In genomic region chr6:18119236-18119635, GRCh38 we compare ENCODE assay signal across 17 cellular contexts. TPM values are rescaled to one million over a fixed set of nuclear protein-coding genes. Genes with fewer than 3 reads are reported as not detected.
DNase-seq lines count a peak whose midpoint lies in the region; ATAC-seq and TF ChIP-seq lines count a peak whose summit lies in the region.
"Had no signal": no experiment of that assay in that cellular context is flagged by ENCODE, and none has a peak within 500 bp of the region (broad histone marks: within the 10 kb centered on the region; RNA-seq: fewer than 3 reads in every experiment).

No MANE protein-coding gene starts in this region.

- no peak overlapping the region for H3K14ac ChIP-seq in trophoblast cell (ENCODE audit: low read length)

- H3K4ac ChIP-seq in trophoblast cell (ENCODE audit: low read depth, low read length) = no peak overlapping the region

- no peak overlapping the region for H2AK5ac ChIP-seq in trophoblast cell (ENCODE audit: low read length)

- no peaks in the 10 kb centered on the region for H4K20me1 ChIP-seq in hepatocyte (ENCODE audit: insufficient read depth, poor library complexity, severe bottlenecking)
- H4K20me1 ChIP-seq: BLaER1 had no signal

- H2AFZ ChIP-seq in hepatocyte (no peak overlapping the region), trophoblast cell (ENCODE audit: insufficient read depth, low read length, poor library complexity) (no peak overlapping the region)
- H2AFZ ChIP-seq: GM23248 had no signal

- H2BK120ac ChIP-seq in trophoblast cell (ENCODE audit: insufficient read depth, low read length, poor library complexity) = no peak overlapping the region

- H3K27ac ChIP-seq in hepatocyte (peak overlapping the region; percentile 9), trophoblast cell (ENCODE audit: low read depth, low read length) (no peak overlapping the region), substantia nigra (ENCODE audit: low read depth, low read length, poor library complexity, severe bottlenecking) (no peak overlapping the region)
- H3K27ac ChIP-seq: BLaER1, GM23248 had no signal

- no peak overlapping the region for H3K23ac ChIP-seq in trophoblast cell (ENCODE audit: low read length)

- H3K27me3 ChIP-seq in hepatocyte (no peaks in the 10 kb centered on the region), trophoblast cell (ENCODE audit: insufficient read depth, low read length) (no peaks in the 10 kb centered on the region)
- H3K27me3 ChIP-seq: BLaER1 had no signal

- H3K4me1 ChIP-seq in hepatocyte (ENCODE audit: insufficient read depth) (peaks cover 5% of the 10 kb centered on the region), trophoblast cell (ENCODE audit: control insufficient read depth in 1 of 2, insufficient read depth in 2 of 2, low read length in 2 of 2) (peaks cover 5 to 6% of the 10 kb centered on the region in 2 experiments)
- H3K4me1 ChIP-seq: HAP-1 had no signal

- no peak overlapping the region for H2BK5ac ChIP-seq in trophoblast cell (ENCODE audit: low read depth, low read length, poor library complexity)

- H3K36me3 ChIP-seq in hepatocyte (replicated peaks; ENCODE audit: insufficient read depth, low read depth) (no peaks in the 10 kb centered on the region), trophoblast cell (ENCODE audit: control insufficient read depth in 1 of 2, insufficient read depth in 2 of 2, low read length in 2 of 2) (no peaks in the 10 kb centered on the region)
- H3K36me3 ChIP-seq: HAP-1 had no signal

- no peak overlapping the region for H3K18ac ChIP-seq in trophoblast cell (ENCODE audit: low read length)

- H3K79me1 ChIP-seq in trophoblast cell (ENCODE audit: low read length) = peaks cover 3% of the 10 kb centered on the region

- H3K4me2 ChIP-seq in hepatocyte (no peak overlapping the region), trophoblast cell (ENCODE audit: low read length) (no peak overlapping the region)
- H3K4me2 ChIP-seq: BLaER1 had no signal

- H3K4me3 ChIP-seq in hepatocyte = no peak overlapping the region
- peak overlapping the region; percentile 43 for H3K4me3 ChIP-seq in trophoblast cell (ENCODE audit: low read depth, low read length)
- H3K4me3 ChIP-seq: BLaER1, GM23248, HAP-1 had no signal

- H3K79me2 ChIP-seq in hepatocyte (no peaks in the 10 kb centered on the region), trophoblast cell (ENCODE audit: control insufficient read depth, insufficient read depth, low read length, poor library complexity) (no peaks in the 10 kb centered on the region)

- no peak overlapping the region for H4K91ac ChIP-seq in trophoblast cell (ENCODE audit: low read depth, low read length)

- H3K9me3 ChIP-seq in hepatocyte (ENCODE audit: low read depth) (no peaks in the 10 kb centered on the region), trophoblast cell (ENCODE audit: insufficient read depth, low read depth, low read length) (no peaks in the 10 kb centered on the region)
- H3K9me3 ChIP-seq: HAP-1 had no signal

- no peak overlapping the region for H4K8ac ChIP-seq in trophoblast cell (ENCODE audit: low read depth, low read length)

- no peak for ATAC-seq in omental fat pad (ENCODE audit: low FRiP score)

- peak; percentile 20 for DNase-seq in NCI-H2171 treated with DMSO at 0.1 percent for 48 hours (lab: John Stamatoyannopoulos, UW)
- DNase-seq in NCI-H2171 (lab: John Stamatoyannopoulos, UW) = no peak
- DNase-seq in hepatocyte (ENCODE audit: low spot score) = peak; percentile 54
- DNase-seq in trophoblast cell = peak; percentile 66 to 77
- no peak for DNase-seq in substantia nigra (lab: John Stamatoyannopoulos, UW)
- no peak for DNase-seq in NCI-H748 treated with DMSO at 0.1 percent for 48 hours (lab: John Stamatoyannopoulos, UW)
- no peak for DNase-seq in UCSD-AML1 (lab: John Stamatoyannopoulos, UW; ENCODE audit: unreplicated experiment)
- DNase-seq in omental fat pad (ENCODE audit: low spot score) = no peak
- DNase-seq: 8988T; CD4-positive, alpha-beta memory T cell; DMS53; DND-41; EL; GM23248 had no signal

- H3K9me2 ChIP-seq in hepatocyte (replicated peaks; ENCODE audit: insufficient read depth) = no peaks in the 10 kb centered on the region

- H2BK12ac ChIP-seq in trophoblast cell (ENCODE audit: low read length) = no peak overlapping the region

- no peak overlapping the region for H3K9ac ChIP-seq in trophoblast cell (ENCODE audit: low read length)
- H3K9ac ChIP-seq: BLaER1, GM23248 had no signal

- WGBS in hepatocyte (ENCODE audit: low lambda C conversion rate, missing lambda C conversion rate) = 67% methylated on average over 5 of the region's 5 CpGs
- no CpG with 5 or more reads among the region's 5 CpGs for WGBS in trophoblast cell (ENCODE audit: extremely low coverage, insufficient coverage, insufficient read length)

- no peak for TF ChIP-seq CTCF in hepatocyte (IDR thresholded peaks at IDR 0.05; ENCODE audit: poor library complexity)
- TF ChIP-seq CTCF in omental fat pad (IDR thresholded peaks at IDR 0.05) = no peak

- H4K12ac ChIP-seq in trophoblast cell (ENCODE audit: low read depth, low read length) = no peak overlapping the region

RNA-seq across cellular contexts. Expression of gene NHLRC1, which starts 3.2 kb away (rescaled TPM):
- total RNA-seq in hepatocyte = 0.84 and 1.5 TPM in 2 replicates
- 0.99 and 1.6 TPM in 2 replicates for polyA plus RNA-seq in hepatocyte
- 0.12 and 0.15 TPM in 2 replicates for polyA plus RNA-seq in trophoblast cell (2013)
- 1 to 10 TPM in 3 of 4 donors, under 1 TPM in 1; 0.74 to 3.1 (median 1.4) TPM for total RNA-seq in omental fat pad
- total RNA-seq: G401 had no signal

RNA-seq across cellular contexts. Expression of gene TPMT, which starts 35.6 kb away (rescaled TPM):
- total RNA-seq in hepatocyte = 12.9 and 15.5 TPM in 2 replicates
- polyA plus RNA-seq in hepatocyte = 10.0 and 10.5 TPM in 2 replicates
- polyA plus RNA-seq in trophoblast cell (2013) = 12.5 and 12.9 TPM in 2 replicates
- total RNA-seq in omental fat pad = 1 to 10 TPM; 4.5 to 7.2 (median 6.8) TPM

RNA-seq across cellular contexts. Expression of gene KDM1B, which starts 36.0 kb away (rescaled TPM):
- total RNA-seq in hepatocyte (7.8 and 9.1 TPM in 2 replicates), omental fat pad (10 to 100 TPM; 12.1 to 15.8 (median 12.7) TPM)
- polyA plus RNA-seq in hepatocyte = 4.8 and 5.9 TPM in 2 replicates
- polyA plus RNA-seq in trophoblast cell (2013) = 13.5 and 14.0 TPM in 2 replicates

Comparison
In these comparisons a context has a peak if more than half of its experiments do, and no peak if none do; other contexts are left out.
1. DNase-seq: peak in NCI-H2171 treated with DMSO at 0.1 percent for 48 hours (single experiment), hepatocyte (single experiment) and trophoblast cell (2 of 2); none in NCI-H2171 (single experiment), substantia nigra (0 of 49), NCI-H748 treated with DMSO at 0.1 percent for 48 hours (single experiment), UCSD-AML1 (single experiment) and omental fat pad (single experiment).